8 cellular contexts compared by ENCODE assay signal in genomic region chr3:177050466-177051237, GRCh38.
A peak's percentile ranks its signal among the peaks of the same experiment; 100 is the strongest.
DNase-seq lines count a peak whose midpoint lies in the region; ATAC-seq and TF ChIP-seq lines count a peak whose summit lies in the region.

No MANE protein-coding gene starts in this region.

- H2AFZ ChIP-seq in OCI-LY7 (ENCODE audit: low read length): no peak overlapping the region

- no peak overlapping the region for H3K4me3 Mint-ChIP-seq in activated T-helper 1 cell treated with anti-CD3 and anti-CD28 coated beads, Interleukin-12 subunit alpha, Interleukin-12 subunit beta, Interleukin-2, Interleukin-4 antibody, amounts not matched to agents 30 ng/mL and 10 ng/mL and 1 ng/mL, durations not matched to agents 14 hours and 24 hours and 36 hours

- CTCF ChIA-PET in GM10248 (lab: Yijun Ruan, JAX) (interaction anchor here (0.6 to 3.1 kb wide), 19 partner anchors 8 to 727 kb away, joined by 3 to 18 read pairs (median 3); partner anchors contain the start of gene TBL1XR1), OCI-LY7 (lab: Charles Lee; ENCODE audit: unreplicated experiment) (no interaction called here)

- peaks cover 54% of the 10 kb centered on the region; the same call in 1 of the 2 replicates for H3K79me2 ChIP-seq in OCI-LY7 (ENCODE audit: insufficient read depth, low read depth, low read length)

- POLR2A ChIA-PET in GM10248 (lab: Yijun Ruan, JAX): no interaction called here
- POLR2A ChIA-PET in OCI-LY7 (lab: Charles Lee): interaction anchor here (0.7 to 2.5 kb wide), 16 partner anchors 9 to 728 kb away, joined by 3 to 12 read pairs (median 4); partner anchors contain the start of gene TBL1XR1

- H3K4me2 ChIP-seq in OCI-LY7 (ENCODE audit: low read length): peak overlapping the region; percentile 43

- no TSS peak for BruUV-seq in OCI-LY7 (replicated peaks; lab: Mats Ljungman, UMichigan)

- H3K9me3 ChIP-seq in OCI-LY7 (ENCODE audit: low read length) (no peaks in the 10 kb centered on the region), mucosa of descending colon (no peaks in the 10 kb centered on the region)

- no peaks in the 10 kb centered on the region for H4K20me1 ChIP-seq in OCI-LY7 (ENCODE audit: insufficient read depth, low read length)

- H3K27ac Mint-ChIP-seq in activated T-helper 1 cell treated with anti-CD3 and anti-CD28 coated beads, Interleukin-12 subunit alpha, Interleukin-12 subunit beta, Interleukin-2, Interleukin-4 antibody, amounts not matched to agents 30 ng/mL and 10 ng/mL and 1 ng/mL, durations not matched to agents 14 hours and 24 hours and 36 hours: no peak overlapping the region

- H3K27me3 Mint-ChIP-seq in activated T-helper 1 cell treated with anti-CD3 and anti-CD28 coated beads, Interleukin-12 subunit alpha, Interleukin-12 subunit beta, Interleukin-2, Interleukin-4 antibody, amounts not matched to agents 30 ng/mL and 10 ng/mL and 1 ng/mL, durations not matched to agents 14 hours and 24 hours and 36 hours (ENCODE audit: insufficient read depth): no peaks in the 10 kb centered on the region

- peak; percentile 71 for ATAC-seq in mucosa of descending colon
- no peak for ATAC-seq in GM19463 (IDR thresholded peaks at IDR 0.05; ENCODE audit: unreplicated experiment)

- peaks cover 11% of the 10 kb centered on the region for H3K4me1 Mint-ChIP-seq in activated T-helper 1 cell treated with anti-CD3 and anti-CD28 coated beads, Interleukin-12 subunit alpha, Interleukin-12 subunit beta, Interleukin-2, Interleukin-4 antibody, amounts not matched to agents 30 ng/mL and 10 ng/mL and 1 ng/mL, durations not matched to agents 14 hours and 24 hours and 36 hours (ENCODE audit: low read depth)

- peaks cover 43% of the 10 kb centered on the region for H3K36me3 Mint-ChIP-seq in activated T-helper 1 cell treated with anti-CD3 and anti-CD28 coated beads, Interleukin-12 subunit alpha, Interleukin-12 subunit beta, Interleukin-2, Interleukin-4 antibody, amounts not matched to agents 30 ng/mL and 10 ng/mL and 1 ng/mL, durations not matched to agents 14 hours and 24 hours and 36 hours (ENCODE audit: low read depth)

- no peaks in the 10 kb centered on the region for H3K9me3 Mint-ChIP-seq in activated T-helper 1 cell treated with anti-CD3 and anti-CD28 coated beads, Interleukin-12 subunit alpha, Interleukin-12 subunit beta, Interleukin-2, Interleukin-4 antibody, amounts not matched to agents 30 ng/mL and 10 ng/mL and 1 ng/mL, durations not matched to agents 14 hours and 24 hours and 36 hours

- H3K36me3 ChIP-seq in OCI-LY7 (ENCODE audit: insufficient read depth, low read length) (peaks cover 77% of the 10 kb centered on the region), mucosa of descending colon (ENCODE audit: low read depth) (no peaks in the 10 kb centered on the region)

- no peak overlapping the region for H3K27ac ChIP-seq in 22Rv1
- H3K27ac ChIP-seq in OCI-LY7 (ENCODE audit: low read depth, low read length, poor library complexity, severe bottlenecking): peak overlapping the region; percentile 64

- intact Hi-C loops in OCI-LY7 (cut with micrococcal nuclease; ENCODE audit: unreplicated experiment): loop anchor here (1.0 to 2.0 kb wide), 2 partner anchors 146 to 310 kb away; partner anchors contain the start of gene TBL1XR1
- intact Hi-C loops in mucosa of descending colon (cut with DNase I, micrococcal nuclease): loop anchor here (5.0 to 10.0 kb wide), 4 partner anchors 144 to 724 kb away; partner anchors contain the start of gene TBL1XR1 (in 1 of the 2)
- intact Hi-C loops in activated T-helper 1 cell treated with anti-CD3 and anti-CD28 coated beads, Interleukin-12 subunit alpha, Interleukin-12 subunit beta, Interleukin-2, Interleukin-4 antibody, amounts not matched to agents 30 ng/mL and 10 ng/mL and 1 ng/mL, durations not matched to agents 14 hours and 24 hours and 36 hours (cut with micrococcal nuclease): loop anchor here (1.0 to 10.0 kb wide), 5 partner anchors 147 to 1334 kb away; partner anchors contain the start of gene TBL1XR1

- H3K4me3 ChIP-seq in OCI-LY7 (ENCODE audit: low read depth, low read length, poor library complexity, severe bottlenecking) (no peak overlapping the region), mucosa of descending colon (no peak overlapping the region)

- no peaks in the 10 kb centered on the region for H3K9me2 ChIP-seq in OCI-LY7 (ENCODE audit: insufficient read depth, low read length)

- TF ChIP-seq CTCF in 22Rv1 (IDR thresholded peaks at IDR 0.05) (peak; percentile 65), GM10248 (IDR thresholded peaks at IDR 0.05; ENCODE audit: control extremely low read depth, extremely low read depth, low read depth, missing control alignments) (peak; percentile 64), OCI-LY7 (conservative IDR thresholded peaks at IDR 0.05; ENCODE audit: low read length) (peak; percentile 90), mucosa of descending colon (IDR thresholded peaks at IDR 0.05) (no peak)

- DNase-seq in GM10248 (ENCODE audit: extremely low spot score) (no peak), HT1080 (ENCODE audit: low read depth) (peak; percentile 41), OCI-LY7 (ENCODE audit: low spot score) (peak; percentile 67), dermis microvascular lymphatic vessel endothelial cell (ENCODE audit: low read depth in 2 of 2) (peak; percentile 65 to 69), mucosa of descending colon (peak in 1 of 3 donors; percentile 41)
- no peak for DNase-seq in activated T-helper 1 cell treated with anti-CD3 and anti-CD28 coated beads, Interleukin-12 subunit alpha, Interleukin-12 subunit beta, Interleukin-2, Interleukin-4 antibody, amounts not matched to agents 30 ng/mL and 10 ng/mL and 1 ng/mL, durations not matched to agents 14 hours and 24 hours and 36 hours (ENCODE audit: low spot score)

- H3K4me1 ChIP-seq in OCI-LY7 (ENCODE audit: insufficient read depth, low read length, poor library complexity, severe bottlenecking): peaks cover 22% of the 10 kb centered on the region
- no peaks in the 10 kb centered on the region for H3K4me1 ChIP-seq in mucosa of descending colon (ENCODE audit: low read depth)

Comparison
In these comparisons a context has a peak if more than half of its experiments do, and no peak if none do; other contexts are left out.
1. DNase-seq: peak in HT1080 (single experiment), OCI-LY7 (single experiment) and dermis microvascular lymphatic vessel endothelial cell (2 of 2); none in GM10248 (single experiment) and activated T-helper 1 cell treated with anti-CD3 and anti-CD28 coated beads, Interleukin-12 subunit alpha, Interleukin-12 subunit beta, Interleukin-2, Interleukin-4 antibody, amounts not matched to agents 30 ng/mL and 10 ng/mL and 1 ng/mL, durations not matched to agents 14 hours and 24 hours and 36 hours (single experiment).